Comparison of ENCODE assay signal across 18 cellular contexts in the genomic region with DNA sequence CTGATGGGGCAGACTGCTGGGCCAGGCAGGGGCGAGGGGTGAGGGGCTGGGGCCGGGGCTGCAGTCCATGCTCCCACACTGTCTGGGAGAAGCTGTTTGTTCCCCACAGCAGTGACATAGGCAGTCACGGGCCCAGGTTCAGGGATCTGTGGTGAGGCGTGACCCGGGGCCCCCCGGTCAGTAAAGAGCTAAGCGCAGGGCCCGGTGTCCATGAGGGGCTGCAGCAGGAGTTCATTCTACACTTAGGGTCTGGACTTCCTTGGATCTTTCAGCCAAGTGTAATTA. TPM values are rescaled to one million over a fixed set of nuclear protein-coding genes. Genes with fewer than 3 reads are reported as not detected.
A peak's percentile ranks its signal among the peaks of the same experiment; 100 is the strongest.
DNase-seq lines count a peak whose midpoint lies in the region; ATAC-seq and TF ChIP-seq lines count a peak whose summit lies in the region.
"Had no signal": no experiment of that assay in that cellular context is flagged by ENCODE, and none has a peak within 500 bp of the region (broad histone marks: within the 10 kb centered on the region; RNA-seq: fewer than 3 reads in every experiment).

No MANE protein-coding gene starts in this region.

- DNase-seq in RWPE1 (ENCODE audit: low spot score) (no peak), neural crest cell (ENCODE audit: low read depth, low spot score) (no peak), NCI-H748 (lab: John Stamatoyannopoulos, UW; ENCODE audit: unreplicated experiment) (no peak), GM19238 (ENCODE audit: insufficient read length, low spot score) (no peak)
- DNase-seq: Caco-2; CD4-positive, CD25-positive, alpha-beta regulatory T cell; CD8-positive, alpha-beta T cell; DMS 273 treated with DMSO at 0.1 percent for 48 hours; DMS79; EL; GDM1; GOT3; HFFc6 had no signal

- H3K27ac Mint-ChIP-seq in neural crest cell (ENCODE audit: unreplicated experiment) = no peak overlapping the region
- H3K27ac Mint-ChIP-seq: CD4-positive, CD25-positive, alpha-beta regulatory T cell; CD8-positive, alpha-beta T cell had no signal

- H3K9me3 Mint-ChIP-seq in neural crest cell = no peaks in the 10 kb centered on the region
- H3K9me3 Mint-ChIP-seq: CD4-positive, CD25-positive, alpha-beta regulatory T cell; CD8-positive, alpha-beta T cell; HFFc6 had no signal

- no peaks in the 10 kb centered on the region for H3K4me1 Mint-ChIP-seq in neural crest cell

- H3K4me3 Mint-ChIP-seq in neural crest cell = peak overlapping the region; percentile 51
- H3K4me3 Mint-ChIP-seq: B cell; CD8-positive, alpha-beta T cell; HFFc6 had no signal

- H3K27ac ChIP-seq in RWPE1 = peak overlapping the region; percentile 59
- peak overlapping the region; percentile 99 for H3K27ac ChIP-seq in VCaP
- H3K27ac ChIP-seq: BLaER1 had no signal

- POLR2A ChIA-PET in RWPE1 (lab: Yijun Ruan, JAX; ENCODE audit: low non-redundant PET) = interaction anchor here (1.3 kb wide), 1 partner anchor 8 kb away, joined by 3 read pairs; no protein-coding TSS in a partner anchor

- CTCF ChIA-PET in RWPE1 (lab: Yijun Ruan, JAX) = no interaction called here

- no peak for ATAC-seq in GM21528 (IDR thresholded peaks at IDR 0.05; ENCODE audit: low FRiP score, unreplicated experiment)
- ATAC-seq: CD8-positive, alpha-beta T cell; GM12878 had no signal

- no peaks in the 10 kb centered on the region for H3K27me3 Mint-ChIP-seq in neural crest cell (ENCODE audit: low read depth)
- H3K27me3 Mint-ChIP-seq: B cell; CD4-positive, CD25-positive, alpha-beta regulatory T cell had no signal

- no peak for TF ChIP-seq CTCF in RWPE1 (conservative IDR thresholded peaks at IDR 0.05; ENCODE audit: low read depth)
- no peak for TF ChIP-seq CTCF in VCaP (conservative IDR thresholded peaks at IDR 0.05)
- no peak for TF ChIP-seq CTCF in neural crest cell (conservative IDR thresholded peaks at IDR 0.05)

- no peaks in the 10 kb centered on the region for H3K36me3 Mint-ChIP-seq in neural crest cell (ENCODE audit: low read depth)
- H3K36me3 Mint-ChIP-seq: CD4-positive, CD25-positive, alpha-beta regulatory T cell had no signal

RNA-seq across cellular contexts. Expression of gene PEX10, which starts 4.4 kb away (rescaled TPM):
- 31.2 and 31.9 TPM in 2 replicates for total RNA-seq in neural crest cell

RNA-seq across cellular contexts. Expression of gene RER1, which starts 16.3 kb away (rescaled TPM):
- 108 and 111 TPM in 2 replicates for total RNA-seq in neural crest cell

RNA-seq across cellular contexts. Expression of gene MORN1, which starts 16.6 kb away (rescaled TPM):
- total RNA-seq in neural crest cell = 23.7 and 24.4 TPM in 2 replicates
